16 cellular contexts compared by ENCODE assay signal in genomic region chr16:1422076-1422475, GRCh38. TPM values are rescaled to one million over a fixed set of nuclear protein-coding genes. Genes with fewer than 3 reads are reported as not detected.
DNase-seq lines count a peak whose midpoint lies in the region; ATAC-seq and TF ChIP-seq lines count a peak whose summit lies in the region.
"Had no signal": no experiment of that assay in that cellular context is flagged by ENCODE, and none has a peak within 500 bp of the region (broad histone marks: within the 10 kb centered on the region; RNA-seq: fewer than 3 reads in every experiment).

No MANE protein-coding gene starts in this region.

- WGBS in heart left ventricle, 4 donors, result 86 to 96% (median 88%) methylated on average over 10 of the region's 10 CpGs

- H3K27ac Mint-ChIP-seq in activated naive CD8-positive, alpha-beta T cell treated with anti-CD3 and anti-CD28 coated beads, Interleukin-2, amount 50 U/mL, for 24 hours, result peak overlapping the region; percentile 93
- H3K27ac Mint-ChIP-seq in natural killer cell, result peak overlapping the region; percentile 96 to 97

- no peaks in the 10 kb centered on the region for H3K9me3 Mint-ChIP-seq in activated naive CD8-positive, alpha-beta T cell treated with anti-CD3 and anti-CD28 coated beads, Interleukin-2, amount 50 U/mL, for 24 hours
- no peaks in the 10 kb centered on the region for H3K9me3 Mint-ChIP-seq in natural killer cell

- ATAC-seq in heart left ventricle, result no peak
- no peak for ATAC-seq in left cardiac atrium
- no peak for ATAC-seq in activated naive CD8-positive, alpha-beta T cell treated with anti-CD3 and anti-CD28 coated beads, Interleukin-2, amount 50 U/mL, for 24 hours
- ATAC-seq in natural killer cell, result no peak
- ATAC-seq in GM18868 (IDR thresholded peaks at IDR 0.05; ENCODE audit: unreplicated experiment), result no peak

- TF ChIP-seq POLR2A in heart left ventricle (IDR thresholded peaks at IDR 0.05), result no peak
- TF ChIP-seq POLR2A in uterus (IDR thresholded peaks at IDR 0.05), result no peak

- peak overlapping the region; percentile 14 for H3K4me3 Mint-ChIP-seq in activated naive CD8-positive, alpha-beta T cell treated with anti-CD3 and anti-CD28 coated beads, Interleukin-2, amount 50 U/mL, for 24 hours
- H3K4me3 Mint-ChIP-seq in natural killer cell, result peak overlapping the region; percentile 35

- peak overlapping the region in 7 of 12 donors; percentile 95 to 98 (median 98) for H3K27ac ChIP-seq in heart left ventricle
- peak overlapping the region; percentile 87 to 91 for H3K27ac ChIP-seq in uterus
- H3K27ac ChIP-seq in coronary artery, result peak overlapping the region in 1 of 2 donors; percentile 97

- no peaks in the 10 kb centered on the region for H3K27me3 ChIP-seq in heart left ventricle
- no peaks in the 10 kb centered on the region for H3K27me3 ChIP-seq in uterus
- H3K27me3 ChIP-seq: BLaER1 treated with 17β-estradiol and CSF1 and Interleukin-3, amounts not matched to agents 10 nM and 100 nM; cardiac muscle cell; neutrophil had no signal

- H3K4me1 ChIP-seq in heart left ventricle, result peaks cover 4 to 26% (median 18%) of the 10 kb centered on the region in 12 donors
- no peaks in the 10 kb centered on the region for H3K4me1 ChIP-seq in uterus

- intact Hi-C loops in heart left ventricle (cut with DNase I), result loop anchor here in 2 of 10 donors (5.0 to 10.0 kb wide), 5 partner anchors 50 to 285 kb away; partner anchors contain the start of genes CRAMP1 (in 1 of the 2), IFT140 (in 1 of the 2), MAPK8IP3 (in 1 of the 2) and TELO2 (in 1 of the 2)
- intact Hi-C loops in left cardiac atrium (cut with DNase I), result no loop called here
- intact Hi-C loops in natural killer cell (cut with micrococcal nuclease), result no loop called here
- intact Hi-C loops in uterus (cut with DNase I; ENCODE audit: low total_unique reads), result no loop called here

- H3K27me3 Mint-ChIP-seq in activated naive CD8-positive, alpha-beta T cell treated with anti-CD3 and anti-CD28 coated beads, Interleukin-2, amount 50 U/mL, for 24 hours, result peaks cover 2% of the 10 kb centered on the region
- no peaks in the 10 kb centered on the region for H3K27me3 Mint-ChIP-seq in natural killer cell (ENCODE audit: low read depth in 2 of 2)

- TF ChIP-seq CTCF in heart left ventricle (IDR thresholded peaks at IDR 0.05) (no peak), natural killer cell (IDR thresholded peaks at IDR 0.05) (no peak), uterus (IDR thresholded peaks at IDR 0.05) (no peak), coronary artery (IDR thresholded peaks at IDR 0.05) (no peak)

- peaks cover 38% of the 10 kb centered on the region for H3K4me1 Mint-ChIP-seq in activated naive CD8-positive, alpha-beta T cell treated with anti-CD3 and anti-CD28 coated beads, Interleukin-2, amount 50 U/mL, for 24 hours
- peaks cover 0 to 11% of the 10 kb centered on the region in 2 donors for H3K4me1 Mint-ChIP-seq in natural killer cell

- DNase-seq in heart left ventricle (no peak), left cardiac atrium (no peak), natural killer cell (no peak), uterus (no peak), coronary artery (ENCODE audit: low spot score) (no peak), AG08395 (ENCODE audit: low spot score) (no peak)
- no peak for DNase-seq in activated naive CD8-positive, alpha-beta T cell treated with anti-CD3 and anti-CD28 coated beads, Interleukin-2, amount 50 U/mL, for 24 hours
- DNase-seq: activated CD8-positive, alpha-beta memory T cell treated with anti-CD3 and anti-CD28 coated beads for 24 hours; MV-4-11; NCI-H524 had no signal

- H3K4me3 ChIP-seq in heart left ventricle, result no peak overlapping the region
- no peak overlapping the region for H3K4me3 ChIP-seq in uterus
- H3K4me3 ChIP-seq in coronary artery, result no peak overlapping the region

- H3K36me3 Mint-ChIP-seq in activated naive CD8-positive, alpha-beta T cell treated with anti-CD3 and anti-CD28 coated beads, Interleukin-2, amount 50 U/mL, for 24 hours (ENCODE audit: low read depth), result no peaks in the 10 kb centered on the region
- H3K36me3 Mint-ChIP-seq in natural killer cell, result no peaks in the 10 kb centered on the region

- H3K9me3 ChIP-seq in heart left ventricle (no peaks in the 10 kb centered on the region), uterus (no peaks in the 10 kb centered on the region)
- H3K9me3 ChIP-seq: neutrophil had no signal

- peaks cover 0 to 4% (median 0%) of the 10 kb centered on the region in 9 donors for H3K36me3 ChIP-seq in heart left ventricle
- H3K36me3 ChIP-seq in uterus, result no peaks in the 10 kb centered on the region
- H3K36me3 ChIP-seq: cardiac muscle cell, neutrophil had no signal

RNA-seq across cellular contexts. Expression of gene UQCC4, which starts 1.5 kb away (rescaled TPM):
- total RNA-seq in heart left ventricle, result 10 to 100 TPM in 7 of 9 donors, 1 to 10 TPM in 2; 8.9 to 21.3 (median 11.9) TPM
- polyA plus RNA-seq in heart left ventricle, result 10 to 100 TPM; 10.9 to 34.2 TPM
- total RNA-seq in left cardiac atrium, result 10 to 100 TPM; 10.0 to 13.0 TPM
- total RNA-seq in natural killer cell, result 10 to 100 TPM; 10.9 to 13.6 (median 11.5) TPM
- 10 to 100 TPM in 3 of 4 donors, 1 to 10 TPM in 1; 8.0 to 90.2 (median 21.4) TPM for total RNA-seq in uterus

RNA-seq across cellular contexts. Expression of gene UNKL, which starts 7.6 kb away (rescaled TPM):
- total RNA-seq in heart left ventricle (10 to 100 TPM in 4 of 9 donors, 1 to 10 TPM in 5; 4.3 to 18.3 (median 9.4) TPM), left cardiac atrium (10 to 100 TPM in 1 of 2 donors, 1 to 10 TPM in 1; 6.4 to 13.6 TPM), natural killer cell (100 to 1,000 TPM; 114 to 130 (median 127) TPM), uterus (10 to 100 TPM; 13.5 to 63.3 (median 27.6) TPM)
- polyA plus RNA-seq in heart left ventricle, result 1 to 10 TPM; 6.2 to 6.3 TPM

RNA-seq across cellular contexts. Expression of gene PERCC1, which starts 8.8 kb away (rescaled TPM):
- total RNA-seq in heart left ventricle, result under 1 TPM in 4 of 9 donors, not detected in 5; 0.32 to 0.60 (median 0.41) TPM
- polyA plus RNA-seq in heart left ventricle, result under 1 TPM in 1 of 2 donors, not detected in 1; 0.11 TPM
- not detected for total RNA-seq in left cardiac atrium
- total RNA-seq in natural killer cell, result under 1 TPM; 0.68 to 0.96 (median 0.83) TPM
- total RNA-seq in uterus, result not detected
- total RNA-seq: SK-MEL-5 had no signal
- polyA plus RNA-seq: cardiac muscle cell, keratinocyte had no signal

RNA-seq across cellular contexts. Expression of gene CCDC154, which starts 22.3 kb away (rescaled TPM):
- total RNA-seq in heart left ventricle (1 to 10 TPM in 2 of 9 donors, under 1 TPM in 5, not detected in 2; 0.31 to 1.5 (median 0.92) TPM), left cardiac atrium (1 to 10 TPM in 1 of 2 donors, under 1 TPM in 1; 0.68 to 1.1 TPM), natural killer cell (1 to 10 TPM in 2 of 3 donors, under 1 TPM in 1; 0.88 to 1.8 (median 1.6) TPM), uterus (1 to 10 TPM in 1 of 4 donors, under 1 TPM in 2, not detected in 1; 0.48 to 5.3 (median 0.51) TPM)
- under 1 TPM; 0.14 to 0.65 TPM for polyA plus RNA-seq in heart left ventricle

RNA-seq across cellular contexts. Expression of gene CLCN7, which starts 52.8 kb away (rescaled TPM):
- 10 to 100 TPM; 30.3 to 70.8 (median 33.6) TPM for total RNA-seq in heart left ventricle
- 10 to 100 TPM; 32.7 to 41.5 TPM for polyA plus RNA-seq in heart left ventricle
- 10 to 100 TPM; 43.0 to 49.7 TPM for total RNA-seq in left cardiac atrium
- 100 to 1,000 TPM; 117 to 125 (median 118) TPM for total RNA-seq in natural killer cell
- total RNA-seq in uterus, result 100 to 1,000 TPM in 1 of 4 donors, 10 to 100 TPM in 3; 21.5 to 145 (median 57.2) TPM
